6 cellular contexts compared by ENCODE assay signal in the genomic region with DNA sequence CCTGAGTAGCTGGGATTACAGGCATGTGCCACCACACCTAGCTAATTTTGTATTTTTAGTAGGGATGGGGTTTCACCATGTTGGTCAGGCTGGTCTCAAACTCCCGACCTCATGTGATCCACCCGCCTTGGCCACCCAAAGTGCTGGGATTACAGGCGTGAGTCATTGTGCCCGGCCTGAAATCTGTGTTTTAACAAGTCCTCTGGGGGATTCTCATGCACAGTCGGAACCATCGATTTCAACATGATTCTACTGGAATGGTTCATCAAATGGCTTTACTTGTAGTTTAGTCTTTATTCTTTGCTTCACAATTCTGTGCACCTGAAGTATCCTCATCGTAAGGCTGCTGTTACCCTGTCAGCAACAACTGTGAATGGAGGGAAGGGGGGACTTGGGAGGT. TPM values are rescaled to one million over a fixed set of nuclear protein-coding genes. Genes with fewer than 3 reads are reported as not detected.
"Had no signal": no experiment of that assay in that cellular context is flagged by ENCODE, and none has a peak within 500 bp of the region (broad histone marks: within the 10 kb centered on the region; RNA-seq: fewer than 3 reads in every experiment).

No MANE protein-coding gene starts in this region.

RNA-seq across cellular contexts. Expression of a gene that starts 28.9 kb away (rescaled TPM):
- total RNA-seq: chondrocyte, endothelial cell of umbilical vein, hepatocyte, smooth muscle cell, temporal lobe had no signal
- polyA plus RNA-seq: endothelial cell of umbilical vein, hepatocyte, neural cell had no signal
